ENCODE assay signal across 8 cellular contexts in the genomic region with DNA sequence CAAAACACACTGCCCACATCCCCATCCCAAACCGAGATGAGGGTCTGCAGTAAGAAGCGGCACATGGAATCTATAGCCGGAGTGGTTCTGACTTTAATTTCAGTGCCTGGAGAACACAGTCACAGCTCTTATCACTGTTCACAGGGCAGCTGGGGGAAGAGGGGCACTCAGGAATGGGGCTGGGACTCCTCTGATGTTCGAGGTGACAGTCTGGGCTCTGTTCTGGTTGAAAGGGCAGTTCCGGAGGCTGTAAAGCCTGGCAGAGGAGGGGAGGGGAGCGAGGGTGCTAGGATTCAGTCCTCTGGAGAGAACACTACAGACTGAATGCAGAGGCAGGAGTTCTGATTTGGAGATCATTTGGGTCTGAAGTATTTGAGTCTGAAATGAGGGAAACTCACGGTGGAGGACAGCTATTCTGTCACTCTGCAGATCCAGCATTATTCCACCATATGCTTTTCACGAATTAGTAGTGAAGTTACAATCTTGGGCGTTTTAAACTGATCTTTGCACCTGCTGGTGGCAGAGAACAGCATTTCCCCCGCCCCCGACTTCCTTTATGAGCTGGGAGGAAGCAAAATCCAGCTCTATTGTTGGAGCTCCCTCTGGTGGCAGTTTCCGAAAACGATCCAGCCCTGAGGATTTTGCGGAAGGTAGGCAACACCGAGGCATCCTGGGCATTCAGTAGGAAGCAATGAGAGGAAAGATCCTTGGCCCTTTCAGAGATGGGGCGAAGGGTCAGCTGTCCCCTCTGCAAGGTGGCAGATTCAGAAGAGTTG. TPM values are rescaled to one million over a fixed set of nuclear protein-coding genes. Genes with fewer than 3 reads are reported as not detected.
DNase-seq lines count a peak whose midpoint lies in the region; ATAC-seq, FAIRE-seq and TF ChIP-seq lines count a peak whose summit lies in the region.

No MANE protein-coding gene starts in this region.

- FAIRE-seq in A204.1 (lab: Jason Lieb, UNC) (peak; percentile 93), GM18507 (lab: Jason Lieb, UNC) (peak; percentile 91)

- no peaks in the 10 kb centered on the region for H3K36me3 ChIP-seq in kidney epithelial cell (ENCODE audit: control insufficient read depth, insufficient read depth, low read length)

- DNase-seq in GM18507 (ENCODE audit: extremely low spot score, insufficient read length, low read depth): peak; percentile 69
- peak; percentile 19 for DNase-seq in NCI-H2081 treated with DMSO at 0.1 percent for 48 hours (lab: John Stamatoyannopoulos, UW)
- DNase-seq in central memory CD4-positive, alpha-beta T cell: peak; percentile 74
- peak; percentile 42 for DNase-seq in kidney epithelial cell (ENCODE audit: low read depth)
- peak; percentile 91 for DNase-seq in stimulated activated CD4-positive, alpha-beta T cell treated with anti-CD3 and anti-CD28 coated beads, Interleukin-15, amount 100 ng/mL, for 24 hours

- TF ChIP-seq CTCF in WI38 (IDR thresholded peaks at IDR 0.05; ENCODE audit: low read depth, low read length) (peak; percentile 94), kidney epithelial cell (IDR thresholded peaks at IDR 0.05; ENCODE audit: insufficient read depth, low read length, poor library complexity, severe bottlenecking) (peak; percentile 81)

- H3K27me3 ChIP-seq in kidney epithelial cell (ENCODE audit: control insufficient read depth, insufficient read depth, low read length): peaks cover 29% of the 10 kb centered on the region

- peak overlapping the region; percentile 40 for H3K4me3 ChIP-seq in WI38 (ENCODE audit: low read depth, low read length)
- H3K4me3 ChIP-seq in kidney epithelial cell (ENCODE audit: low read depth, low read length): peak overlapping the region; percentile 19

- peak; percentile 63 for ATAC-seq in HG03039 (IDR thresholded peaks at IDR 0.05; ENCODE audit: unreplicated experiment)

RNA-seq across cellular contexts. Expression of a gene that starts 22.7 kb away (rescaled TPM):
- total RNA-seq in kidney epithelial cell: not detected in 2 replicates

RNA-seq across cellular contexts. Expression of a gene that starts 36.6 kb away (rescaled TPM):
- 0.08 TPM in 1 of 2 replicates, not detected in the other for total RNA-seq in kidney epithelial cell

Comparison
In these comparisons a context has a peak if more than half of its experiments do, and no peak if none do; other contexts are left out.
1. Peak in every context shown above with its lines: DNase-seq, ATAC-seq and H3K4me3 ChIP-seq.
2. DNase-seq: peak in every context shown above with its lines; median percentile 91 in stimulated activated CD4-positive, alpha-beta T cell treated with anti-CD3 and anti-CD28 coated beads, Interleukin-15, amount 100 ng/mL, for 24 hours; 74 in central memory CD4-positive, alpha-beta T cell; 69 in GM18507; 42 in kidney epithelial cell; 19 in NCI-H2081 treated with DMSO at 0.1 percent for 48 hours.